Comparison of ENCODE assay signal across 8 cellular contexts in genomic region chr6:33586108-33586640, GRCh38. TPM values are rescaled to one million over a fixed set of nuclear protein-coding genes. Genes with fewer than 3 reads are reported as not detected.
DNase-seq lines count a peak whose midpoint lies in the region; ATAC-seq and TF ChIP-seq lines count a peak whose summit lies in the region.

No MANE protein-coding gene starts in this region.

- H3K4me3 Mint-ChIP-seq in immature natural killer cell (peak overlapping the region in 1 of 5 donors; percentile 20), type B pancreatic cell (peak overlapping the region; percentile 25)

- TF ChIP-seq POLR2A in heart left ventricle (IDR thresholded peaks at IDR 0.05) (no peak), transverse colon (IDR thresholded peaks at IDR 0.05) (no peak)

- H3K27ac Mint-ChIP-seq in immature natural killer cell (peak overlapping the region in 5 of 6 donors; percentile 23 to 90 (median 79)), type B pancreatic cell (no peak overlapping the region)

- intact Hi-C loops in Right ventricle myocardium superior (cut with DNase I): loop anchor here (5.0 to 10.0 kb wide), 2 partner anchors 49 to 181 kb away; no protein-coding TSS in a partner anchor
- intact Hi-C loops in heart left ventricle (cut with DNase I): loop anchor here (1.0 to 10.0 kb wide), 15 partner anchors 36 to 569 kb away; partner anchors contain the start of gene ITPR3 (in 2 of the 10)
- intact Hi-C loops in transverse colon (cut with DNase I; ENCODE audit: low total_unique reads): loop anchor here (5.0 kb wide), 2 partner anchors 116 to 566 kb away; no protein-coding TSS in a partner anchor

- H2AFZ ChIP-seq in SU-DHL-6 (ENCODE audit: low read depth, low read length, severe bottlenecking): peak overlapping the region; percentile 85

- H3K36me3 ChIP-seq in heart left ventricle (no peaks in the 10 kb centered on the region), SU-DHL-6 (ENCODE audit: low read length) (no peaks in the 10 kb centered on the region), transverse colon (no peaks in the 10 kb centered on the region)

- 74 to 82% (median 78%) methylated on average over 9 of the region's 9 CpGs for WGBS in heart left ventricle, 4 donors
- WGBS in transverse colon (ENCODE audit: low coverage in 1 of 2), 2 donors: 73% methylated on average over 9 of the region's 9 CpGs; no CpG with 5 or more reads in 1 of the 2 donors

- no peaks in the 10 kb centered on the region for H3K9me3 Mint-ChIP-seq in immature natural killer cell
- H3K9me3 Mint-ChIP-seq in type B pancreatic cell: no peaks in the 10 kb centered on the region

- no peak for TF ChIP-seq EP300 in transverse colon (IDR thresholded peaks at IDR 0.05; ENCODE audit: low read depth)

- TF ChIP-seq CTCF in heart left ventricle (IDR thresholded peaks at IDR 0.05) (no peak), SU-DHL-6 (IDR thresholded peaks at IDR 0.05; ENCODE audit: insufficient read depth, low read length, poor library complexity, severe bottlenecking) (no peak), type B pancreatic cell (conservative IDR thresholded peaks at IDR 0.05) (no peak), transverse colon (IDR thresholded peaks at IDR 0.05) (no peak)

- DNase-seq in Right ventricle myocardium superior (peak; percentile 20), heart left ventricle (no peak), immature natural killer cell (no peak), type B pancreatic cell (ENCODE audit: extremely low spot score, unreplicated experiment) (no peak), NCI-H1092 treated with DMSO at 0.1 percent for 48 hours (lab: John Stamatoyannopoulos, UW) (no peak), transverse colon (no peak)
- DNase-seq in stimulated activated CD4-positive, alpha-beta T cell treated with anti-CD3 and anti-CD28 coated beads, Interleukin-4, amount 100 ng/mL, for 1 hour: no peak

- no peaks in the 10 kb centered on the region for H3K9me2 ChIP-seq in SU-DHL-6 (replicated peaks; ENCODE audit: insufficient read depth, low read length)

- H3K4me1 Mint-ChIP-seq in immature natural killer cell (peaks cover 11 to 12% of the 10 kb centered on the region in 2 donors), type B pancreatic cell (ENCODE audit: unreplicated experiment) (peaks cover 23% of the 10 kb centered on the region)

- H3K9me3 ChIP-seq in heart left ventricle: no peaks in the 10 kb centered on the region
- H3K9me3 ChIP-seq in SU-DHL-6 (ENCODE audit: insufficient read depth, low read length): no peaks in the 10 kb centered on the region
- H3K9me3 ChIP-seq in transverse colon: no peaks in the 10 kb centered on the region

- H3K36me3 Mint-ChIP-seq in immature natural killer cell: no peaks in the 10 kb centered on the region
- no peaks in the 10 kb centered on the region for H3K36me3 Mint-ChIP-seq in type B pancreatic cell

- H4K20me1 ChIP-seq in SU-DHL-6 (ENCODE audit: low read depth, low read length): no peaks in the 10 kb centered on the region

- no peaks in the 10 kb centered on the region for H3K79me2 ChIP-seq in SU-DHL-6 (ENCODE audit: insufficient read depth, low read length)

- H3K4me2 ChIP-seq in SU-DHL-6 (ENCODE audit: low read depth, low read length, poor library complexity, severe bottlenecking): peak overlapping the region; percentile 53

- in situ Hi-C loops in transverse colon (cut with MboI; ENCODE audit: low pct_ligation_motif_present in 1 of 4, low pct_unique_long_range_greater_than_20kb in 1 of 4, low sequenced_read_pairs in 3 of 4): loop anchor here in 3 of 4 donors (5.0 to 10.0 kb wide), 2 partner anchors 116 to 119 kb away; no protein-coding TSS in a partner anchor

- H3K27me3 ChIP-seq in heart left ventricle (no peaks in the 10 kb centered on the region), SU-DHL-6 (ENCODE audit: low read length) (no peaks in the 10 kb centered on the region), transverse colon (no peaks in the 10 kb centered on the region)

- peaks cover 0 to 1% (median 1%) of the 10 kb centered on the region in 3 donors for H3K27me3 Mint-ChIP-seq in immature natural killer cell (ENCODE audit: low read depth in 3 of 3)
- no peaks in the 10 kb centered on the region for H3K27me3 Mint-ChIP-seq in type B pancreatic cell

- H3K4me1 ChIP-seq in heart left ventricle (peaks cover 3 to 40% (median 31%) of the 10 kb centered on the region in 12 donors), transverse colon (peaks cover 27 to 31% (median 30%) of the 10 kb centered on the region in 4 donors)

- H3K4me3 ChIP-seq in heart left ventricle: peak overlapping the region in 4 of 12 donors; percentile 13 to 25 (median 21)
- no peak overlapping the region for H3K4me3 ChIP-seq in SU-DHL-6 (ENCODE audit: insufficient read depth, low read length, poor library complexity, severe bottlenecking)
- H3K4me3 ChIP-seq in transverse colon: no peak overlapping the region

- no peaks in the 10 kb centered on the region for H3F3A ChIP-seq in SU-DHL-6 (ENCODE audit: insufficient read depth)

- peak overlapping the region; percentile 55 for H3K9ac ChIP-seq in SU-DHL-6 (ENCODE audit: low read length)

- H3K27ac ChIP-seq in heart left ventricle: peak overlapping the region in 5 of 12 donors; percentile 18 to 43 (median 23)
- no peak overlapping the region for H3K27ac ChIP-seq in SU-DHL-6 (ENCODE audit: low read depth, low read length)
- no peak overlapping the region for H3K27ac ChIP-seq in transverse colon

- ATAC-seq in Right ventricle myocardium superior (ENCODE audit: poor library complexity): no peak
- no peak for ATAC-seq in heart left ventricle

RNA-seq across cellular contexts. Expression of gene BAK1, which starts 6.1 kb away (rescaled TPM):
- total RNA-seq in Right ventricle myocardium superior: 25.0 TPM
- total RNA-seq in heart left ventricle: 10 to 100 TPM; 13.9 to 33.4 (median 18.9) TPM
- 10 to 100 TPM; 18.1 to 55.3 TPM for polyA plus RNA-seq in heart left ventricle
- 10 to 100 TPM; 26.6 to 46.6 (median 32.4) TPM for polyA plus RNA-seq in immature natural killer cell
- total RNA-seq in type B pancreatic cell (ENCODE audit: low replicate concordance): 27.3 and 37.0 TPM in 2 replicates
- total RNA-seq in transverse colon: 100 to 1,000 TPM in 1 of 4 donors, 10 to 100 TPM in 3; 52.2 to 134 (median 59.5) TPM

RNA-seq across cellular contexts. Expression of gene ITPR3, which starts 34.9 kb away (rescaled TPM):
- total RNA-seq in Right ventricle myocardium superior (6.0 TPM), heart left ventricle (10 to 100 TPM in 2 of 9 donors, 1 to 10 TPM in 7; 4.8 to 33.5 (median 7.8) TPM), type B pancreatic cell (ENCODE audit: low replicate concordance) (24.6 and 56.1 TPM in 2 replicates), transverse colon (100 to 1,000 TPM; 105 to 262 (median 124) TPM)
- polyA plus RNA-seq in heart left ventricle (1 to 10 TPM; 6.1 to 8.9 TPM), immature natural killer cell (1 to 10 TPM in 2 of 3 donors, under 1 TPM in 1; 0.02 to 7.2 (median 1.1) TPM)
